1 cellular context compared by ENCODE assay signal in the genomic region with DNA sequence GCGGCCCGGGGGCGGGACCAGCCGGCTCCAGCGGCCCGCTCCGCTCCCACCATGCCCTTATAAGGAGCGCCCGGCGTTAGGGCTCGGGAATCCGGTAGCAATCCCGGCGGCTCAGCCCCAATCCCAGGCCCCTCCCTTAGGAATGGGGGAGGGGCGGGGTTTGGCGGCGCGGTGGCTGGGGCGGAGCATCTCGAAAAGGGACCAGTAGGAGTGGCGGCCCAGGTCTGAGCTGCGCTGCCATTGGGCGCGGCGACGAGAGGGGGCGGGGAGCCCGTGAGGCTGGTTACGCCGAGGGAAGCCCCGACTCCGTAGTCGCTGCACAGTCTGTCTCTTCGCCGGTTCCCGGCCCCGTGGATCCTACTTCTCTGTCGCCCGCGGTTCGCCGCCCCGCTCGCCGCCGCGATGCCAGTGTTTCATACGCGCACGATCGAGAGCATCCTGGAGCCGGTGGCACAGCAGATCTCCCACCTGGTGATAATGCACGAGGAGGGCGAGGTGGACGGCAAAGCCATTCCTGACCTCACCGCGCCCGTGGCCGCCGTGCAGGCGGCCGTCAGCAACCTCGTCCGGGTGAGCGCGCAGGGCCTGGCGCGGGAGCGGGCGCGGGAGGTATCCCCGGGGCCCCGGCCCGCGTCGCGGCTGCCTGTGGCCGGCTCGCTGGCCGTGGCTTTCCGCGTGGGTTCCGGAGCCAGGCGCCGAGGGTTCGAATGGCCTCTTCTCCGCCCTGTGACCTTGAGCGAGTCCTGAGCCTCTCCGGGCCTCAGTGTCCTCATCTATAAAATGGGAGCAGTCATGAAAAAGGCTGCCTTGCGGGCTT.
TF ChIP-seq lines count a peak whose summit lies in the region.

Gene VCL, plus strand, starts transcription at position 311 of the 817 bp plus-strand sequence. Its CDS starts 92 bp downstream, at position 403.

TF ChIP-seq in HepG2, 621 proteins besides CTCF, POLR2A, EP300 and RAD21 (continued from another document and continues in another):
- TF ChIP-seq TRIM22 (IDR thresholded peaks at IDR 0.05), result no peak
- TF ChIP-seq ZNF766 (CRISPR knock-in tag; IDR thresholded peaks at IDR 0.05; ENCODE audit: borderline replicate concordance), result no peak
- TF ChIP-seq PAF1 (CRISPR knock-in tag; IDR thresholded peaks at IDR 0.05), result no peak
- TF ChIP-seq, protein P1, sequence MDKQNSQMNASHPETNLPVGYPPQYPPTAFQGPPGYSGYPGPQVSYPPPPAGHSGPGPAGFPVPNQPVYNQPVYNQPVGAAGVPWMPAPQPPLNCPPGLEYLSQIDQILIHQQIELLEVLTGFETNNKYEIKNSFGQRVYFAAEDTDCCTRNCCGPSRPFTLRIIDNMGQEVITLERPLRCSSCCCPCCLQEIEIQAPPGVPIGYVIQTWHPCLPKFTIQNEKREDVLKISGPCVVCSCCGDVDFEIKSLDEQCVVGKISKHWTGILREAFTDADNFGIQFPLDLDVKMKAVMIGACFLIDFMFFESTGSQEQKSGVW (CRISPR knock-in tag; IDR thresholded peaks at IDR 0.05; ENCODE audit: borderline replicate concordance), result no peak
- no peak for TF ChIP-seq RARA (CRISPR knock-in tag; IDR thresholded peaks at IDR 0.05)
- TF ChIP-seq ZSCAN20 (CRISPR knock-in tag; IDR thresholded peaks at IDR 0.05; ENCODE audit: borderline replicate concordance), result no peak; the same call in 1 of the 2 replicates
- TF ChIP-seq ELF4 (CRISPR knock-in tag; IDR thresholded peaks at IDR 0.05; ENCODE audit: borderline replicate concordance), result peak; percentile 22; the same call in 1 of the 2 replicates
- peak; percentile 47; the same call in 1 of the 2 replicates for TF ChIP-seq ZNF446 (CRISPR knock-in tag; IDR thresholded peaks at IDR 0.05)
- no peak for TF ChIP-seq ZNF562 (CRISPR knock-in tag; IDR thresholded peaks at IDR 0.05; ENCODE audit: borderline replicate concordance)
- no peak for TF ChIP-seq ZNF253 (CRISPR knock-in tag; IDR thresholded peaks at IDR 0.05; ENCODE audit: borderline replicate concordance)
- peak; percentile 61; the same call in 1 of the 2 replicates for TF ChIP-seq MEIS2 (CRISPR knock-in tag; IDR thresholded peaks at IDR 0.05)
- peak; percentile 99 for TF ChIP-seq ZNF629 (CRISPR knock-in tag; conservative IDR thresholded peaks at IDR 0.05)
- TF ChIP-seq, protein P2, sequence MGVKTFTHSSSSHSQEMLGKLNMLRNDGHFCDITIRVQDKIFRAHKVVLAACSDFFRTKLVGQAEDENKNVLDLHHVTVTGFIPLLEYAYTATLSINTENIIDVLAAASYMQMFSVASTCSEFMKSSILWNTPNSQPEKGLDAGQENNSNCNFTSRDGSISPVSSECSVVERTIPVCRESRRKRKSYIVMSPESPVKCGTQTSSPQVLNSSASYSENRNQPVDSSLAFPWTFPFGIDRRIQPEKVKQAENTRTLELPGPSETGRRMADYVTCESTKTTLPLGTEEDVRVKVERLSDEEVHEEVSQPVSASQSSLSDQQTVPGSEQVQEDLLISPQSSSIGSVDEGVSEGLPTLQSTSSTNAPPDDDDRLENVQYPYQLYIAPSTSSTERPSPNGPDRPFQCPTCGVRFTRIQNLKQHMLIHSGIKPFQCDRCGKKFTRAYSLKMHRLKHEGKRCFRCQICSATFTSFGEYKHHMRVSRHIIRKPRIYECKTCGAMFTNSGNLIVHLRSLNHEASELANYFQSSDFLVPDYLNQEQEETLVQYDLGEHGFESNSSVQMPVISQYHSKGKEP (CRISPR knock-in tag; IDR thresholded peaks at IDR 0.05), result 0 out of 2 replicates have a peak, but pooled peaks have one; percentile 48
- no peak for TF ChIP-seq ARID5B (CRISPR knock-in tag; IDR thresholded peaks at IDR 0.05)
- peak; percentile 46; the same call in 1 of the 2 replicates for TF ChIP-seq THAP11 (CRISPR knock-in tag; IDR thresholded peaks at IDR 0.05)
- no peak for TF ChIP-seq ZBTB33 (CRISPR knock-in tag; IDR thresholded peaks at IDR 0.05)
- no peak for TF ChIP-seq NFE2 (CRISPR knock-in tag; IDR thresholded peaks at IDR 0.05)
- TF ChIP-seq WIZ (CRISPR knock-in tag; IDR thresholded peaks at IDR 0.05), result no peak; the same call in 1 of the 2 replicates
- TF ChIP-seq, protein P3, sequence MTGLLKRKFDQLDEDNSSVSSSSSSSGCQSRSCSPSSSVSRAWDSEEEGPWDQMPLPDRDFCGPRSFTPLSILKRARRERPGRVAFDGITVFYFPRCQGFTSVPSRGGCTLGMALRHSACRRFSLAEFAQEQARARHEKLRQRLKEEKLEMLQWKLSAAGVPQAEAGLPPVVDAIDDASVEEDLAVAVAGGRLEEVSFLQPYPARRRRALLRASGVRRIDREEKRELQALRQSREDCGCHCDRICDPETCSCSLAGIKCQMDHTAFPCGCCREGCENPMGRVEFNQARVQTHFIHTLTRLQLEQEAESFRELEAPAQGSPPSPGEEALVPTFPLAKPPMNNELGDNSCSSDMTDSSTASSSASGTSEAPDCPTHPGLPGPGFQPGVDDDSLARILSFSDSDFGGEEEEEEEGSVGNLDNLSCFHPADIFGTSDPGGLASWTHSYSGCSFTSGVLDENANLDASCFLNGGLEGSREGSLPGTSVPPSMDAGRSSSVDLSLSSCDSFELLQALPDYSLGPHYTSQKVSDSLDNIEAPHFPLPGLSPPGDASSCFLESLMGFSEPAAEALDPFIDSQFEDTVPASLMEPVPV (CRISPR knock-in tag; IDR thresholded peaks at IDR 0.05), result peak; percentile 61; the same call in 1 of the 2 replicates
- no peak for TF ChIP-seq ZBTB3 (CRISPR knock-in tag; IDR thresholded peaks at IDR 0.05; ENCODE audit: borderline replicate concordance, low read depth)
- TF ChIP-seq FUBP1 (CRISPR knock-in tag; IDR thresholded peaks at IDR 0.05; ENCODE audit: borderline replicate concordance), result no peak
- no peak for TF ChIP-seq TCF7 (IDR thresholded peaks at IDR 0.05; ENCODE audit: low read depth)
- peak; percentile 45; the same call in 1 of the 2 replicates for TF ChIP-seq TFDP1 (CRISPR knock-in tag; IDR thresholded peaks at IDR 0.05; ENCODE audit: borderline replicate concordance)
- no peak for TF ChIP-seq ATF2 (CRISPR knock-in tag; IDR thresholded peaks at IDR 0.05)
- TF ChIP-seq ZNF605 (CRISPR knock-in tag; IDR thresholded peaks at IDR 0.05), result peak; percentile 86
- TF ChIP-seq ZBTB38 (CRISPR knock-in tag; IDR thresholded peaks at IDR 0.05), result peak; percentile 14; the same call in 1 of the 2 replicates
- TF ChIP-seq ZNF773 (CRISPR knock-in tag; IDR thresholded peaks at IDR 0.05; ENCODE audit: borderline replicate concordance), result no peak
- peak; percentile 91; the same call in 1 of the 2 replicates for TF ChIP-seq ZNF430 (CRISPR knock-in tag; IDR thresholded peaks at IDR 0.05)
- TF ChIP-seq, protein P4, sequence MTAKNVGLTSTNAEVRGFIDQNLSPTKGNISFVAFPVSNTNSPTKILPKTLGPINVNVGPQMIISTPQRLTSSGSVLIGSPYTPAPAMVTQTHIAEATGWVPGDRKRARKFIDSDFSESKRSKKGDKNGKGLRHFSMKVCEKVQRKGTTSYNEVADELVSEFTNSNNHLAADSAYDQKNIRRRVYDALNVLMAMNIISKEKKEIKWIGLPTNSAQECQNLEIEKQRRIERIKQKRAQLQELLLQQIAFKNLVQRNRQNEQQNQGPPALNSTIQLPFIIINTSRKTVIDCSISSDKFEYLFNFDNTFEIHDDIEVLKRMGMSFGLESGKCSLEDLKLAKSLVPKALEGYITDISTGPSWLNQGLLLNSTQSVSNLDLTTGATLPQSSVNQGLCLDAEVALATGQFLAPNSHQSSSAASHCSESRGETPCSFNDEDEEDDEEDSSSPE (CRISPR knock-in tag; IDR thresholded peaks at IDR 0.05), result peak; percentile 59
- TF ChIP-seq SUZ12 (IDR thresholded peaks at IDR 0.05; ENCODE audit: low read depth, low read length), result peak; percentile 13; the same call in 1 of the 2 replicates
- no peak; the same call in 1 of the 2 replicates for TF ChIP-seq YEATS4 (CRISPR knock-in tag; IDR thresholded peaks at IDR 0.05; ENCODE audit: borderline replicate concordance)
- TF ChIP-seq DPF2 (CRISPR knock-in tag; IDR thresholded peaks at IDR 0.05; ENCODE audit: borderline replicate concordance, low read depth), result no peak
- TF ChIP-seq PLRG1 (conservative IDR thresholded peaks at IDR 0.05), result no peak
- TF ChIP-seq TARDBP (CRISPR knock-in tag; IDR thresholded peaks at IDR 0.05), result 0 out of 2 replicates have a peak, but pooled peaks have one; percentile 53
- peak; percentile 71; the same call in 1 of the 2 replicates for TF ChIP-seq NAIF1 (CRISPR knock-in tag; IDR thresholded peaks at IDR 0.05; ENCODE audit: borderline replicate concordance)
- TF ChIP-seq ISL2 (CRISPR knock-in tag; IDR thresholded peaks at IDR 0.05), result peak; percentile 46; the same call in 1 of the 2 replicates
- no peak for TF ChIP-seq GZF1 (CRISPR knock-in tag; IDR thresholded peaks at IDR 0.05)
- no peak for TF ChIP-seq SMAD3 (CRISPR knock-in tag; IDR thresholded peaks at IDR 0.05)
